In genomic region chr10:80204801-80205477, GRCh38 we compare ENCODE assay signal across 8 cellular contexts. TPM values are rescaled to one million over a fixed set of nuclear protein-coding genes. Genes with fewer than 3 reads are reported as not detected.
DNase-seq lines count a peak whose midpoint lies in the region; ATAC-seq and TF ChIP-seq lines count a peak whose summit lies in the region.

No MANE protein-coding gene starts in this region.

- H3K4me3 Mint-ChIP-seq in chondrocyte (ENCODE audit: unreplicated experiment) = peak overlapping the region; percentile 87

- POLR2A ChIA-PET in SK-N-SH (lab: Yijun Ruan, JAX) = interaction anchor here (1.0 kb wide), 1 partner anchor 72 kb away, joined by 4 read pairs; no protein-coding TSS in a partner anchor

- H3K4me2 ChIP-seq in SK-N-SH = peak overlapping the region; percentile 85

- H3K36me3 ChIP-seq in SK-N-SH (replicated peaks in 1 of 2; ENCODE audit: control insufficient read depth in 1 of 2, insufficient read depth in 2 of 2, low read length in 1 of 2) (no peaks in the 10 kb centered on the region), suprapubic skin (no peaks in the 10 kb centered on the region)

- H3K4me1 ChIP-seq in SK-N-SH (ENCODE audit: control insufficient read depth in 1 of 2, insufficient read depth in 2 of 2, low read depth in 1 of 2, low read length in 1 of 2) = peaks cover 11 to 17% of the 10 kb centered on the region in 2 experiments; a peak in 2 of 4 replicates
- H3K4me1 ChIP-seq in suprapubic skin = peaks cover 74% of the 10 kb centered on the region

- no CpG with 5 or more reads among the region's 63 CpGs for WGBS in SK-N-SH (ENCODE audit: low lambda C conversion rate)
- 0% methylated on average over 16 to 43 of the region's 63 CpGs for WGBS in lower leg skin, 2 donors
- WGBS in suprapubic skin = no CpG with 5 or more reads among the region's 63 CpGs

- H3K27me3 ChIP-seq in SK-N-SH (ENCODE audit: insufficient read depth) = no peaks in the 10 kb centered on the region
- no peaks in the 10 kb centered on the region for H3K27me3 ChIP-seq in suprapubic skin

- peaks cover 2% of the 10 kb centered on the region for H3K36me3 Mint-ChIP-seq in chondrocyte (ENCODE audit: low read depth)

- no peaks in the 10 kb centered on the region for H3F3A ChIP-seq in SK-N-SH (replicated peaks; ENCODE audit: insufficient read depth)

- H3K27me3 Mint-ChIP-seq in chondrocyte (ENCODE audit: low read depth) = no peaks in the 10 kb centered on the region

- TF ChIP-seq RAD21 in SK-N-SH (IDR thresholded peaks at IDR 0.05; ENCODE audit: low read length) = no peak

- TF ChIP-seq POLR2A in lower leg skin (IDR thresholded peaks at IDR 0.05) (no peak), suprapubic skin (IDR thresholded peaks at IDR 0.05) (no peak)

- no peaks in the 10 kb centered on the region for H3K9me3 ChIP-seq in SK-N-SH
- H3K9me3 ChIP-seq in suprapubic skin = no peaks in the 10 kb centered on the region

- ATAC-seq in GM18858 (IDR thresholded peaks at IDR 0.05; ENCODE audit: unreplicated experiment) (peak; percentile 14), HG03025 (IDR thresholded peaks at IDR 0.05; ENCODE audit: low FRiP score, unreplicated experiment) (peak; percentile 33)

- DNase-seq in A172 (ENCODE audit: low spot score) = peak; percentile 19
- peak; percentile 81 for DNase-seq in SK-N-SH
- DNase-seq in chondrocyte (ENCODE audit: low spot score) = no peak
- DNase-seq in lower leg skin (ENCODE audit: low spot score in 2 of 2) = no peak
- DNase-seq in suprapubic skin (ENCODE audit: low spot score in 2 of 2) = peak in 1 of 2 donors; percentile 76
- no peak for DNase-seq in HPDE6-E6E7 (ENCODE audit: extremely low spot score)

- TF ChIP-seq CTCF in SK-N-SH (IDR thresholded peaks at IDR 0.05) (no peak), chondrocyte (IDR thresholded peaks at IDR 0.05) (peak; percentile 18), lower leg skin (IDR thresholded peaks at IDR 0.05) (no peak), suprapubic skin (IDR thresholded peaks at IDR 0.05) (no peak)

- peaks cover 67% of the 10 kb centered on the region for H3K4me1 Mint-ChIP-seq in chondrocyte (ENCODE audit: low read depth)

- peak overlapping the region; percentile 94 for H3K9ac ChIP-seq in SK-N-SH

- TF ChIP-seq EP300 in SK-N-SH (IDR thresholded peaks at IDR 0.05; ENCODE audit: borderline replicate concordance in 1 of 2, low read depth in 1 of 2, low read length in 1 of 2) (no peak), suprapubic skin (IDR thresholded peaks at IDR 0.05) (no peak)

- peak overlapping the region; percentile 94 for H2AFZ ChIP-seq in SK-N-SH (ENCODE audit: low read depth)

- intact Hi-C loops in lower leg skin (cut with DNase I; ENCODE audit: low total_unique reads) = loop anchor here (5.0 kb wide), 1 partner anchor 53 kb away; no protein-coding TSS in a partner anchor

- peaks cover 22% of the 10 kb centered on the region for H4K20me1 ChIP-seq in SK-N-SH (ENCODE audit: insufficient read depth)

- peak overlapping the region; percentile 94 for H3K27ac Mint-ChIP-seq in chondrocyte (ENCODE audit: unreplicated experiment)

- H3K4me3 ChIP-seq in SK-N-SH (ENCODE audit: low read depth in 2 of 2, low read length in 1 of 2) (peak overlapping the region; percentile 72 to 75), lower leg skin (ENCODE audit: low read depth, poor library complexity, severe bottlenecking) (peak overlapping the region; percentile 93), suprapubic skin (peak overlapping the region; percentile 98)

- peaks cover 59% of the 10 kb centered on the region for H3K79me2 ChIP-seq in SK-N-SH (ENCODE audit: insufficient read depth)

- CTCF ChIA-PET in SK-N-SH (lab: Yijun Ruan, JAX) = no interaction called here

- H3K27ac ChIP-seq in SK-N-SH (ENCODE audit: low read depth in 2 of 2, low read length in 1 of 2) (peak overlapping the region; percentile 47 to 68), suprapubic skin (peak overlapping the region; percentile 100)

- no peaks in the 10 kb centered on the region for H3K9me3 Mint-ChIP-seq in chondrocyte (ENCODE audit: low read depth)

- H3K9me2 ChIP-seq in SK-N-SH = no peaks in the 10 kb centered on the region

TF ChIP-seq in SK-N-SH, 30 proteins besides CTCF, POLR2A, EP300 and RAD21:
- TF ChIP-seq RXRA (IDR thresholded peaks at IDR 0.05; ENCODE audit: borderline replicate concordance, low read depth) (no peak), POLR2AphosphoS5 (IDR thresholded peaks at IDR 0.05; ENCODE audit: low read depth, low read length) (no peak), RFX5 (IDR thresholded peaks at IDR 0.05; ENCODE audit: low read length) (no peak), ELF1 (IDR thresholded peaks at IDR 0.05) (no peak), FOXJ3 (CRISPR knock-in tag; IDR thresholded peaks at IDR 0.05) (no peak), JUND (IDR thresholded peaks at IDR 0.05) (no peak), YY1 (IDR thresholded peaks at IDR 0.05; ENCODE audit: low read depth) (no peak), RCOR1 (IDR thresholded peaks at IDR 0.05; ENCODE audit: low read length) (no peak), TEAD4 (IDR thresholded peaks at IDR 0.05; ENCODE audit: borderline replicate concordance, insufficient read depth) (no peak), FOXM1 (IDR thresholded peaks at IDR 0.05; ENCODE audit: low read depth) (no peak), EZH2phosphoT487 (IDR thresholded peaks at IDR 0.05; ENCODE audit: borderline replicate concordance, low read depth) (no peak), SMC3 (IDR thresholded peaks at IDR 0.05; ENCODE audit: low read depth, low read length) (no peak), CHD2 (IDR thresholded peaks at IDR 0.05; ENCODE audit: low read length, partially characterized antibody) (no peak), TCF12 (IDR thresholded peaks at IDR 0.05) (no peak), GABPA (IDR thresholded peaks at IDR 0.05; ENCODE audit: low read depth) (no peak)
- TF ChIP-seq, protein P1, sequence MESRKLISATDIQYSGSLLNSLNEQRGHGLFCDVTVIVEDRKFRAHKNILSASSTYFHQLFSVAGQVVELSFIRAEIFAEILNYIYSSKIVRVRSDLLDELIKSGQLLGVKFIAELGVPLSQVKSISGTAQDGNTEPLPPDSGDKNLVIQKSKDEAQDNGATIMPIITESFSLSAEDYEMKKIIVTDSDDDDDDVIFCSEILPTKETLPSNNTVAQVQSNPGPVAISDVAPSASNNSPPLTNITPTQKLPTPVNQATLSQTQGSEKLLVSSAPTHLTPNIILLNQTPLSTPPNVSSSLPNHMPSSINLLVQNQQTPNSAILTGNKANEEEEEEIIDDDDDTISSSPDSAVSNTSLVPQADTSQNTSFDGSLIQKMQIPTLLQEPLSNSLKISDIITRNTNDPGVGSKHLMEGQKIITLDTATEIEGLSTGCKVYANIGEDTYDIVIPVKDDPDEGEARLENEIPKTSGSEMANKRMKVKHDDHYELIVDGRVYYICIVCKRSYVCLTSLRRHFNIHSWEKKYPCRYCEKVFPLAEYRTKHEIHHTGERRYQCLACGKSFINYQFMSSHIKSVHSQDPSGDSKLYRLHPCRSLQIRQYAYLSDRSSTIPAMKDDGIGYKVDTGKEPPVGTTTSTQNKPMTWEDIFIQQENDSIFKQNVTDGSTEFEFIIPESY (IDR thresholded peaks at IDR 0.05; ENCODE audit: borderline replicate concordance, low read depth) = no peak
- TF ChIP-seq, protein P2, sequence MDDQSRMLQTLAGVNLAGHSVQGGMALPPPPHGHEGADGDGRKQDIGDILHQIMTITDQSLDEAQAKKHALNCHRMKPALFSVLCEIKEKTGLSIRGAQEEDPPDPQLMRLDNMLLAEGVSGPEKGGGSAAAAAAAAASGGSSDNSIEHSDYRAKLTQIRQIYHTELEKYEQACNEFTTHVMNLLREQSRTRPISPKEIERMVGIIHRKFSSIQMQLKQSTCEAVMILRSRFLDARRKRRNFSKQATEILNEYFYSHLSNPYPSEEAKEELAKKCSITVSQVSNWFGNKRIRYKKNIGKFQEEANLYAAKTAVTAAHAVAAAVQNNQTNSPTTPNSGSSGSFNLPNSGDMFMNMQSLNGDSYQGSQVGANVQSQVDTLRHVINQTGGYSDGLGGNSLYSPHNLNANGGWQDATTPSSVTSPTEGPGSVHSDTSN (IDR thresholded peaks at IDR 0.05) = no peak

RNA-seq across cellular contexts. Expression of gene ANXA11, which starts 0.4 kb away (rescaled TPM):
- total RNA-seq in A172 (2014; rRNA removed; shearing (Covaris generic)) = 110 and 120 TPM in 2 replicates
- 50.9 and 53.6 TPM in 2 replicates for polyA plus RNA-seq in SK-N-SH (2012; rRNA removed)
- 42.2 and 48.2 TPM in 2 replicates for polyA plus RNA-seq in SK-N-SH (2012; cell fraction: cytosol; rRNA removed)
- polyA plus RNA-seq in SK-N-SH (2012; cell fraction: nucleus; rRNA removed) = 59.9 and 66.6 TPM in 2 replicates
- total RNA-seq in chondrocyte (98.0 to 139 TPM (median 133 TPM) in 3 replicates), lower leg skin (100 to 1,000 TPM in 2 of 4 donors, 10 to 100 TPM in 2; 68.4 to 109 (median 100) TPM), suprapubic skin (100 to 1,000 TPM in 1 of 4 donors, 10 to 100 TPM in 3; 85.1 to 103 (median 87.3) TPM)

Comparison
In these comparisons a context has a peak if more than half of its experiments do, and no peak if none do; other contexts are left out.
1. DNase-seq: peak in A172 (single experiment) and SK-N-SH (single experiment); none in chondrocyte (single experiment), lower leg skin (0 of 2) and HPDE6-E6E7 (single experiment).
2. Peak in every context shown above with its lines, with median percentiles within 50 percentile points of each other: H3K4me3 ChIP-seq.